Comparison of ENCODE assay signal across 10 cellular contexts in genomic region chr14:90115780-90116179, GRCh38. TPM values are rescaled to one million over a fixed set of nuclear protein-coding genes. Genes with fewer than 3 reads are reported as not detected.
"Had no signal": no experiment of that assay in that cellular context is flagged by ENCODE, and none has a peak within 500 bp of the region (broad histone marks: within the 10 kb centered on the region; RNA-seq: fewer than 3 reads in every experiment).

No MANE protein-coding gene starts in this region.

- ATAC-seq: HCT116, HepG2 had no signal

- H3K9ac ChIP-seq: GM23248, KMS-11 had no signal

- H3K4me3 ChIP-seq: GM23248, HAP-1 had no signal

- H3K9me3 ChIP-seq: HAP-1 had no signal

- H3K4me1 ChIP-seq: HAP-1 had no signal

- H2AFZ ChIP-seq: GM23248 had no signal

- H3K27ac ChIP-seq: GM23248, KMS-11 had no signal

- H3K4me2 ChIP-seq: KMS-11 had no signal

- DNase-seq: GM23248, GOT3, H7, HFFc6, KBM-7 had no signal

- H3K36me3 ChIP-seq: HAP-1 had no signal

RNA-seq across cellular contexts. Expression of gene KCNK13, which starts 54.0 kb away (rescaled TPM):
- total RNA-seq: GM23248, HFFc6, HT-29 had no signal
